8 cellular contexts compared by ENCODE assay signal in genomic region chr4:108168672-108169562, GRCh38. TPM values are rescaled to one million over a fixed set of nuclear protein-coding genes. Genes with fewer than 3 reads are reported as not detected.
DNase-seq lines count a peak whose midpoint lies in the region; ATAC-seq and TF ChIP-seq lines count a peak whose summit lies in the region.

TSS of gene LEF1 (minus strand) at chr4:108168932. CDS start at chr4:108167767, 1,165 bp downstream.

- H3K9me2 ChIP-seq in PC-9 (ENCODE audit: insufficient read depth) = no peaks in the 10 kb centered on the region

- no TSS peak for BruUV-seq in PC-9 (replicated peaks; lab: Mats Ljungman, UMichigan)

- H3F3A ChIP-seq in PC-9 (ENCODE audit: insufficient read depth, low read depth) = no peaks in the 10 kb centered on the region

- H2AFZ ChIP-seq in PC-9 = peak within 1 kb of the TSS; percentile 94

- ATAC-seq in HG03045 (IDR thresholded peaks at IDR 0.05; ENCODE audit: unreplicated experiment) (peak; percentile 38), GM18870 (IDR thresholded peaks at IDR 0.05; ENCODE audit: unreplicated experiment) (no peak)

- H3K27ac ChIP-seq in PC-9 (no peak within 1 kb of the TSS), rectal smooth muscle tissue (ENCODE audit: low read depth, low read length) (no peak within 1 kb of the TSS)

- H4K20me1 ChIP-seq in PC-9 (ENCODE audit: insufficient read depth) = no peaks in the 10 kb centered on the region

- TF ChIP-seq CTCF in GM13977 (IDR thresholded peaks at IDR 0.05; ENCODE audit: extremely low read depth, insufficient read depth, missing control alignments) (no peak), PC-9 (conservative IDR thresholded peaks at IDR 0.05) (no peak)

- H3K4me1 ChIP-seq in PC-9 (replicated peaks; ENCODE audit: insufficient read depth) = peaks cover 5% of the 10 kb centered on the region; the same call in 1 of the 2 replicates
- peaks cover 3% of the 10 kb centered on the region for H3K4me1 ChIP-seq in rectal smooth muscle tissue (ENCODE audit: control insufficient read depth, insufficient read depth, low read length)

- H3K4me3 ChIP-seq in PC-9 = peak within 1 kb of the TSS; percentile 75
- H3K4me3 ChIP-seq in rectal smooth muscle tissue (ENCODE audit: low read length) = peak within 1 kb of the TSS; percentile 72

- in situ Hi-C loops in GM13977 (cut with MboI; ENCODE audit: low pct_unique_long_range_greater_than_20kb, low sequenced_read_pairs, unreplicated experiment) = no loop called here

- no peaks in the 10 kb centered on the region for H3K79me2 ChIP-seq in PC-9 (ENCODE audit: low read depth)

- peak within 1 kb of the TSS; percentile 85 for H3K4me2 ChIP-seq in PC-9

- H3K27me3 ChIP-seq in PC-9 (ENCODE audit: insufficient read depth, low read depth) (no peaks in the 10 kb centered on the region), rectal smooth muscle tissue (ENCODE audit: control insufficient read depth, insufficient read depth, low read length) (peaks cover 54% of the 10 kb centered on the region)

- intact Hi-C loops in PC-9 (cut with micrococcal nuclease; ENCODE audit: unreplicated experiment) = no loop called here

- H3K36me3 ChIP-seq in PC-9 (ENCODE audit: low read depth) (no peaks in the 10 kb centered on the region), rectal smooth muscle tissue (ENCODE audit: control insufficient read depth, insufficient read depth, low read length) (no peaks in the 10 kb centered on the region)

- no peaks in the 10 kb centered on the region for H3K9me3 ChIP-seq in PC-9 (ENCODE audit: insufficient read depth, low read depth)

- no peak within 1 kb of the TSS for H3K9ac ChIP-seq in rectal smooth muscle tissue (ENCODE audit: low read length)

- DNase-seq in GM13977 (ENCODE audit: low spot score) (peak; percentile 79), PC-9 (peak; percentile 60 to 63), glomerular visceral epithelial cell (ENCODE audit: extremely low spot score) (peak; percentile 51), MV-4-11 (lab: John Stamatoyannopoulos, UW) (no peak)
- DNase-seq in activated T-helper 9 cell treated with anti-CD3 and anti-CD28 coated beads, Interleukin-2, amount 50 U/mL, for 16 hours (ENCODE audit: low read depth) = peak; percentile 58

- POLR2A ChIA-PET in PC-9 (lab: Charles Lee; ENCODE audit: unreplicated experiment) = interaction anchor here (0.6 kb wide), 1 partner anchor 151 kb away, joined by 4 read pairs; no protein-coding TSS in a partner anchor

- CTCF ChIA-PET in PC-9 (lab: Charles Lee) = no interaction called here

RNA-seq across cellular contexts. Expression of gene LEF1, which starts in this region (rescaled TPM):
- total RNA-seq in PC-9 (2021) = 2.8 and 3.4 TPM in 2 replicates
